Comparison of ENCODE assay signal across 19 cellular contexts in genomic region chr9:124881138-124881743, GRCh38. TPM values are rescaled to one million over a fixed set of nuclear protein-coding genes. Genes with fewer than 3 reads are reported as not detected.
"Had no signal": no experiment of that assay in that cellular context is flagged by ENCODE, and none has a peak within 500 bp of the region (broad histone marks: within the 10 kb centered on the region; RNA-seq: fewer than 3 reads in every experiment).

No MANE protein-coding gene starts in this region.

- H3K4me3 Mint-ChIP-seq: activated CD4-positive, alpha-beta memory T cell treated with anti-CD3 and anti-CD28 coated beads for 36 hours; activated CD4-positive, alpha-beta T cell treated with anti-CD3 and anti-CD28 coated beads for 36 hours; activated naive CD8-positive, alpha-beta T cell treated with anti-CD3 and anti-CD28 coated beads, Interleukin-2, amount 10 ng/mL, durations not matched to agents 7 days and 5 days; nephron; T-helper 17 cell; type B pancreatic cell had no signal

- H3K9me3 Mint-ChIP-seq: activated CD4-positive, alpha-beta memory T cell treated with anti-CD3 and anti-CD28 coated beads for 36 hours; activated naive CD8-positive, alpha-beta T cell treated with anti-CD3 and anti-CD28 coated beads, Interleukin-2, amount 10 ng/mL, durations not matched to agents 7 days and 5 days; nephron; type B pancreatic cell had no signal

- ATAC-seq: activated CD4-positive, alpha-beta T cell treated with anti-CD3 and anti-CD28 coated beads for 36 hours; esophagus mucosa; stimulated activated naive CD8-positive, alpha-beta T cell treated with anti-CD3 and anti-CD28 coated beads, Interleukin-15, Interleukin-2, amounts not matched to agents 100 U/mL and 50 U/mL, for 24 hours; T-helper 17 cell had no signal

- H3K4me1 Mint-ChIP-seq: activated CD4-positive, alpha-beta T cell treated with anti-CD3 and anti-CD28 coated beads for 36 hours had no signal

- H3K27me3 Mint-ChIP-seq: activated CD4-positive, alpha-beta memory T cell treated with anti-CD3 and anti-CD28 coated beads for 36 hours; activated CD4-positive, alpha-beta T cell treated with anti-CD3 and anti-CD28 coated beads for 36 hours; activated naive CD8-positive, alpha-beta T cell treated with anti-CD3 and anti-CD28 coated beads, Interleukin-2, amount 10 ng/mL, durations not matched to agents 7 days and 5 days; T-helper 17 cell; type B pancreatic cell had no signal

- H3K27ac Mint-ChIP-seq: activated CD4-positive, alpha-beta memory T cell treated with anti-CD3 and anti-CD28 coated beads for 36 hours; activated CD4-positive, alpha-beta T cell treated with anti-CD3 and anti-CD28 coated beads for 36 hours; activated naive CD8-positive, alpha-beta T cell treated with anti-CD3 and anti-CD28 coated beads, Interleukin-2, amount 10 ng/mL, durations not matched to agents 7 days and 5 days; nephron; T-helper 17 cell; type B pancreatic cell had no signal

- DNase-seq: activated CD4-positive, alpha-beta memory T cell treated with anti-CD3 and anti-CD28 coated beads for 36 hours; activated CD4-positive, alpha-beta T cell treated with anti-CD3 and anti-CD28 coated beads for 36 hours; activated CD8-positive, alpha-beta memory T cell treated with anti-CD3 and anti-CD28 coated beads, Interleukin-2, amount 50 U/mL, for 4 hours; activated naive CD4-positive, alpha-beta T cell; activated naive CD8-positive, alpha-beta T cell treated with anti-CD3 and anti-CD28 coated beads, Interleukin-2, amount 10 ng/mL, durations not matched to agents 7 days and 5 days; aorta; hippocampal formation; kidney glomerular epithelial cell; stimulated activated CD4-positive, alpha-beta T cell treated with anti-CD3 and anti-CD28 coated beads, Interleukin-15, amount 100 ng/mL, for 24 hours; stimulated activated CD4-positive, alpha-beta T cell treated with anti-CD3 and anti-CD28 coated beads, Interleukin-4, amount 100 ng/mL, for 1 hour; stimulated activated naive CD8-positive, alpha-beta T cell treated with anti-CD3 and anti-CD28 coated beads, Interleukin-15, Interleukin-2, amounts not matched to agents 100 U/mL and 50 U/mL, for 24 hours; T-helper 17 cell had no signal

RNA-seq across cellular contexts. Expression of gene WDR38, which starts 28.0 kb away (rescaled TPM):
- total RNA-seq: activated CD4-positive, alpha-beta memory T cell treated with anti-CD3 and anti-CD28 coated beads for 36 hours; activated CD4-positive, alpha-beta T cell treated with anti-CD3 and anti-CD28 coated beads for 36 hours; activated naive CD8-positive, alpha-beta T cell treated with anti-CD3 and anti-CD28 coated beads, Interleukin-2, amount 10 ng/mL, durations not matched to agents 7 days and 5 days; aorta; chondrocyte; dermis microvascular lymphatic vessel endothelial cell; esophagus mucosa; liver; posterior vena cava; T-helper 17 cell had no signal
- polyA plus RNA-seq: liver had no signal
